Comparison of ENCODE assay signal across 8 cellular contexts in genomic region chr17:58516644-58517377, GRCh38. TPM values are rescaled to one million over a fixed set of nuclear protein-coding genes. Genes with fewer than 3 reads are reported as not detected.
DNase-seq lines count a peak whose midpoint lies in the region; TF ChIP-seq lines count a peak whose summit lies in the region.

No MANE protein-coding gene starts in this region.

- H3K27ac ChIP-seq in BLaER1, result peak overlapping the region; percentile 86
- peak overlapping the region; percentile 74 for H3K27ac ChIP-seq in ectodermal cell (ENCODE audit: insufficient read depth, low read depth, low read length, poor library complexity, severe bottlenecking)

- H3K4me3 ChIP-seq in BLaER1, result peak overlapping the region; percentile 72
- H3K4me3 ChIP-seq in NB4 (ENCODE audit: low read depth, low read length), result peak overlapping the region; percentile 60
- peak overlapping the region; percentile 64 for H3K4me3 ChIP-seq in ectodermal cell (ENCODE audit: insufficient read depth, low read depth, low read length)

- H3K36me3 ChIP-seq in BLaER1 (peaks cover 10% of the 10 kb centered on the region), ectodermal cell (ENCODE audit: control insufficient read depth, insufficient read depth, low read length) (peaks cover 8% of the 10 kb centered on the region)

- peak overlapping the region; percentile 87 to 95 (median 92) for H3K4me3 Mint-ChIP-seq in nephron

- DNase-seq in NB4 (ENCODE audit: low read depth), result no peak
- DNase-seq in kidney tubule cell (ENCODE audit: low spot score), result no peak
- no peak for DNase-seq in putamen (ENCODE audit: low spot score)
- DNase-seq in NOMO-1 (lab: John Stamatoyannopoulos, UW; ENCODE audit: unreplicated experiment in 2 of 2), result no peak
- no peak for DNase-seq in NCI-H2107 treated with DMSO at 0.1 percent for 48 hours (lab: John Stamatoyannopoulos, UW; ENCODE audit: unreplicated experiment)

- peak overlapping the region; percentile 61 to 99 (median 74) for H3K27ac Mint-ChIP-seq in nephron

- H3K36me3 Mint-ChIP-seq in nephron (ENCODE audit: low read depth), result peaks cover 9% of the 10 kb centered on the region

- H3K27me3 Mint-ChIP-seq in nephron (ENCODE audit: low read depth), result no peaks in the 10 kb centered on the region

- H3K4me1 ChIP-seq in BLaER1 (peaks cover 65% of the 10 kb centered on the region), ectodermal cell (ENCODE audit: control insufficient read depth, insufficient read depth, low read length) (peaks cover 23% of the 10 kb centered on the region)

- H3K27me3 ChIP-seq in BLaER1, result no peaks in the 10 kb centered on the region
- no peaks in the 10 kb centered on the region for H3K27me3 ChIP-seq in ectodermal cell (ENCODE audit: control insufficient read depth, insufficient read depth, low read length, poor library complexity, severe bottlenecking)

- TF ChIP-seq CTCF in NB4 (IDR thresholded peaks at IDR 0.05; ENCODE audit: low read depth, low read length) (no peak), nephron (IDR thresholded peaks at IDR 0.05; ENCODE audit: unreplicated experiment in 3 of 3) (no peak)

- H3K9ac ChIP-seq in BLaER1, result peak overlapping the region; percentile 77

- H3K4me2 ChIP-seq in BLaER1, result peak overlapping the region; percentile 91

- H4K20me1 ChIP-seq in BLaER1, result peaks cover 18% of the 10 kb centered on the region

- H3K9me3 ChIP-seq in BLaER1 (no peaks in the 10 kb centered on the region), ectodermal cell (ENCODE audit: control insufficient read depth, low read length) (no peaks in the 10 kb centered on the region)

- TF ChIP-seq POLR2A in NB4 (IDR thresholded peaks at IDR 0.05; ENCODE audit: extremely low read depth, insufficient read length), result no peak

- 87 to 91% methylated on average over 2 of the region's 2 CpGs for whole genome bisulfite sequencing in ectodermal cell, 2 experiments

- peaks cover 49% of the 10 kb centered on the region for H3K4me1 Mint-ChIP-seq in nephron

- no peaks in the 10 kb centered on the region for H3K9me3 Mint-ChIP-seq in nephron

RNA-seq across cellular contexts. Expression of gene MTMR4, which starts 2.4 kb away (rescaled TPM):
- 30.2 TPM for polyA plus RNA-seq in ectodermal cell (2013, experiment 1 of 4)
- 31.9 TPM for polyA plus RNA-seq in ectodermal cell (2013, experiment 2 of 4)
- polyA plus RNA-seq in ectodermal cell (2013, experiment 3 of 4), result 24.6 TPM
- polyA plus RNA-seq in ectodermal cell (2013, experiment 4 of 4), result 26.9 TPM

RNA-seq across cellular contexts. Expression of gene HSF5, which starts 28.6 kb away (rescaled TPM):
- not detected for polyA plus RNA-seq in ectodermal cell (2013, experiment 1 of 4)
- not detected for polyA plus RNA-seq in ectodermal cell (2013, experiment 2 of 4)
- polyA plus RNA-seq in ectodermal cell (2013, experiment 3 of 4), result not detected
- not detected for polyA plus RNA-seq in ectodermal cell (2013, experiment 4 of 4)
